ENCODE assay signal across 8 cellular contexts in genomic region chr9:136245194-136246150, GRCh38. TPM values are rescaled to one million over a fixed set of nuclear protein-coding genes. Genes with fewer than 3 reads are reported as not detected.
DNase-seq lines count a peak whose midpoint lies in the region; ATAC-seq lines count a peak whose summit lies in the region.

QSOX2 (minus strand) TSS chr9:136245812; CDS start chr9:136245803, 9 bp downstream.

- CTCF ChIA-PET in naive thymus-derived CD4-positive, alpha-beta T cell (lab: Charles Lee) = interaction anchor here (0.6 kb wide), 1 partner anchor 12 kb away, joined by 3 read pairs; no protein-coding TSS in a partner anchor

- H3K9me3 ChIP-seq in BLaER1 treated with 17β-estradiol and CSF1 and Interleukin-3, amounts not matched to agents 10 nM and 100 nM (replicated peaks in 1 of 11) = no peaks in the 10 kb centered on the region
- no peaks in the 10 kb centered on the region for H3K9me3 ChIP-seq in naive thymus-derived CD4-positive, alpha-beta T cell (ENCODE audit: control insufficient read depth in 2 of 3, low read length in 3 of 3)

- H3K27me3 ChIP-seq in BLaER1 treated with 17β-estradiol and CSF1 and Interleukin-3, amounts not matched to agents 10 nM and 100 nM = peaks cover 0 to 23% (median 0%) of the 10 kb centered on the region in 11 experiments; a peak in 4 of 22 replicates
- no peaks in the 10 kb centered on the region for H3K27me3 ChIP-seq in naive thymus-derived CD4-positive, alpha-beta T cell (ENCODE audit: control insufficient read depth in 2 of 2, insufficient read depth in 2 of 2, low read length in 2 of 2)

- H3K4me2 ChIP-seq in BLaER1 treated with 17β-estradiol and CSF1 and Interleukin-3, amounts not matched to agents 10 nM and 100 nM = peak within 1 kb of the TSS; percentile 89 to 100 (median 95)

- POLR2A ChIA-PET in naive thymus-derived CD4-positive, alpha-beta T cell (lab: Charles Lee) = interaction anchor here (1.0 to 1.4 kb wide), 3 partner anchors 22 to 285 kb away, joined by 3 to 6 read pairs (median 4); no protein-coding TSS in a partner anchor

- H3K4me3 ChIP-seq in BLaER1 treated with 17β-estradiol and CSF1 and Interleukin-3, amounts not matched to agents 10 nM and 100 nM = peak within 1 kb of the TSS; percentile 70 to 98 (median 92)
- H3K4me3 ChIP-seq in naive thymus-derived CD4-positive, alpha-beta T cell (ENCODE audit: low read length) = peak within 1 kb of the TSS; percentile 65

- peak; percentile 66 for ATAC-seq in GM19397 (IDR thresholded peaks at IDR 0.05; ENCODE audit: unreplicated experiment)
- ATAC-seq in naive thymus-derived CD4-positive, alpha-beta T cell = peak; percentile 94
- peak; percentile 70 for ATAC-seq in stimulated activated effector memory CD8-positive, alpha-beta T cell treated with anti-CD3 and anti-CD28 coated beads, Interleukin-12 subunit alpha, Interleukin-12 subunit beta, amount 100 ng/mL, for 72 hours

- H3K36me3 ChIP-seq in BLaER1 treated with 17β-estradiol and CSF1 and Interleukin-3, amounts not matched to agents 10 nM and 100 nM = peaks cover 0 to 15% (median 0%) of the 10 kb centered on the region in 11 experiments; a peak in 6 of 22 replicates
- no peaks in the 10 kb centered on the region for H3K36me3 ChIP-seq in naive thymus-derived CD4-positive, alpha-beta T cell (ENCODE audit: control insufficient read depth in 2 of 3, insufficient read depth in 3 of 3, low read length in 3 of 3)

- H3K9ac ChIP-seq in BLaER1 treated with 17β-estradiol and CSF1 and Interleukin-3, amounts not matched to agents 10 nM and 100 nM = peak within 1 kb of the TSS; percentile 75 to 88 (median 83)

- intact Hi-C loops in activated T-helper 1 cell treated with anti-CD3 and anti-CD28 coated beads, Interleukin-12 subunit alpha, Interleukin-12 subunit beta, Interleukin-2, Interleukin-4 antibody, amounts not matched to agents 30 ng/mL and 10 ng/mL and 1 ng/mL, durations not matched to agents 14 hours and 24 hours and 36 hours (cut with micrococcal nuclease) = loop anchor here (1.0 to 10.0 kb wide), 8 partner anchors 22 to 1359 kb away; partner anchors contain the start of genes ARRDC1, CAMSAP1, DNLZ and RABL6
- intact Hi-C loops in naive thymus-derived CD4-positive, alpha-beta T cell (cut with micrococcal nuclease) = loop anchor here (1.0 to 10.0 kb wide), 14 partner anchors 13 to 1209 kb away; partner anchors contain the start of genes UBAC1 (in 2 of the 2), DNLZ (in 1 of the 2), NOTCH1 (in 1 of the 2) and NSMF (in 1 of the 2)

- H4K20me1 ChIP-seq in BLaER1 treated with 17β-estradiol and CSF1 and Interleukin-3, amounts not matched to agents 10 nM and 100 nM = peaks cover 22 to 54% (median 50%) of the 10 kb centered on the region in 11 experiments; a peak in 21 of 22 replicates

- DNase-seq in RKO (ENCODE audit: low spot score) = peak; percentile 90
- DNase-seq in activated T-helper 1 cell treated with anti-CD3 and anti-CD28 coated beads, Interleukin-12 subunit alpha, Interleukin-12 subunit beta, Interleukin-2, Interleukin-4 antibody, amounts not matched to agents 30 ng/mL and 10 ng/mL and 1 ng/mL, durations not matched to agents 14 hours and 24 hours and 36 hours (ENCODE audit: low spot score) = peak; percentile 77
- DNase-seq in fibroblast of gingiva (ENCODE audit: low read depth) = peak; percentile 70
- peak; percentile 76 to 89 (median 82) for DNase-seq in naive thymus-derived CD4-positive, alpha-beta T cell
- DNase-seq in stimulated activated effector memory CD8-positive, alpha-beta T cell treated with anti-CD3 and anti-CD28 coated beads, Interleukin-12 subunit alpha, Interleukin-12 subunit beta, amount 100 ng/mL, for 72 hours (ENCODE audit: low spot score in 2 of 2) = peak; percentile 76 to 87

- peaks cover 39 to 43% (median 42%) of the 10 kb centered on the region in 3 donors for H3K4me1 Mint-ChIP-seq in IgD-negative memory B cell
- H3K4me1 Mint-ChIP-seq in activated T-helper 1 cell treated with anti-CD3 and anti-CD28 coated beads, Interleukin-12 subunit alpha, Interleukin-12 subunit beta, Interleukin-2, Interleukin-4 antibody, amounts not matched to agents 30 ng/mL and 10 ng/mL and 1 ng/mL, durations not matched to agents 14 hours and 24 hours and 36 hours (ENCODE audit: low read depth) = peaks cover 24% of the 10 kb centered on the region
- H3K4me1 Mint-ChIP-seq in naive thymus-derived CD4-positive, alpha-beta T cell = peaks cover 25 to 45% (median 36%) of the 10 kb centered on the region in 7 donors
- peaks cover 36% of the 10 kb centered on the region for H3K4me1 Mint-ChIP-seq in stimulated activated effector memory CD8-positive, alpha-beta T cell treated with anti-CD3 and anti-CD28 coated beads, Interleukin-12 subunit alpha, Interleukin-12 subunit beta, amount 100 ng/mL, for 72 hours

- no peaks in the 10 kb centered on the region for H3K36me3 Mint-ChIP-seq in IgD-negative memory B cell
- peaks cover 10% of the 10 kb centered on the region for H3K36me3 Mint-ChIP-seq in activated T-helper 1 cell treated with anti-CD3 and anti-CD28 coated beads, Interleukin-12 subunit alpha, Interleukin-12 subunit beta, Interleukin-2, Interleukin-4 antibody, amounts not matched to agents 30 ng/mL and 10 ng/mL and 1 ng/mL, durations not matched to agents 14 hours and 24 hours and 36 hours (ENCODE audit: low read depth)
- peaks cover 0 to 4% (median 0%) of the 10 kb centered on the region in 5 donors for H3K36me3 Mint-ChIP-seq in naive thymus-derived CD4-positive, alpha-beta T cell
- peaks cover 7% of the 10 kb centered on the region for H3K36me3 Mint-ChIP-seq in stimulated activated effector memory CD8-positive, alpha-beta T cell treated with anti-CD3 and anti-CD28 coated beads, Interleukin-12 subunit alpha, Interleukin-12 subunit beta, amount 100 ng/mL, for 72 hours

- peak within 1 kb of the TSS; percentile 95 to 99 (median 96) for H3K4me3 Mint-ChIP-seq in IgD-negative memory B cell
- H3K4me3 Mint-ChIP-seq in activated T-helper 1 cell treated with anti-CD3 and anti-CD28 coated beads, Interleukin-12 subunit alpha, Interleukin-12 subunit beta, Interleukin-2, Interleukin-4 antibody, amounts not matched to agents 30 ng/mL and 10 ng/mL and 1 ng/mL, durations not matched to agents 14 hours and 24 hours and 36 hours = peak within 1 kb of the TSS; percentile 96
- peak within 1 kb of the TSS; percentile 89 to 100 (median 94) for H3K4me3 Mint-ChIP-seq in naive thymus-derived CD4-positive, alpha-beta T cell
- peak within 1 kb of the TSS; percentile 89 for H3K4me3 Mint-ChIP-seq in stimulated activated effector memory CD8-positive, alpha-beta T cell treated with anti-CD3 and anti-CD28 coated beads, Interleukin-12 subunit alpha, Interleukin-12 subunit beta, amount 100 ng/mL, for 72 hours

- H3K27me3 Mint-ChIP-seq in IgD-negative memory B cell = no peaks in the 10 kb centered on the region
- no peaks in the 10 kb centered on the region for H3K27me3 Mint-ChIP-seq in activated T-helper 1 cell treated with anti-CD3 and anti-CD28 coated beads, Interleukin-12 subunit alpha, Interleukin-12 subunit beta, Interleukin-2, Interleukin-4 antibody, amounts not matched to agents 30 ng/mL and 10 ng/mL and 1 ng/mL, durations not matched to agents 14 hours and 24 hours and 36 hours (ENCODE audit: insufficient read depth)
- peaks cover 0 to 2% (median 0%) of the 10 kb centered on the region in 5 donors for H3K27me3 Mint-ChIP-seq in naive thymus-derived CD4-positive, alpha-beta T cell

- H3K27ac Mint-ChIP-seq in IgD-negative memory B cell = peak within 1 kb of the TSS; percentile 80 to 97 (median 93)
- H3K27ac Mint-ChIP-seq in activated T-helper 1 cell treated with anti-CD3 and anti-CD28 coated beads, Interleukin-12 subunit alpha, Interleukin-12 subunit beta, Interleukin-2, Interleukin-4 antibody, amounts not matched to agents 30 ng/mL and 10 ng/mL and 1 ng/mL, durations not matched to agents 14 hours and 24 hours and 36 hours = peak within 1 kb of the TSS; percentile 96
- H3K27ac Mint-ChIP-seq in naive thymus-derived CD4-positive, alpha-beta T cell = peak within 1 kb of the TSS; percentile 83 to 93 (median 88)
- H3K27ac Mint-ChIP-seq in stimulated activated effector memory CD8-positive, alpha-beta T cell treated with anti-CD3 and anti-CD28 coated beads, Interleukin-12 subunit alpha, Interleukin-12 subunit beta, amount 100 ng/mL, for 72 hours = peak within 1 kb of the TSS; percentile 82

- peak within 1 kb of the TSS; percentile 38 to 88 (median 81); a peak in 21 of 22 replicates for H3K27ac ChIP-seq in BLaER1 treated with 17β-estradiol and CSF1 and Interleukin-3, amounts not matched to agents 10 nM and 100 nM
- peak within 1 kb of the TSS; percentile 65 for H3K27ac ChIP-seq in naive thymus-derived CD4-positive, alpha-beta T cell (ENCODE audit: low read depth, low read length)

- no peaks in the 10 kb centered on the region for H3K9me3 Mint-ChIP-seq in IgD-negative memory B cell
- no peaks in the 10 kb centered on the region for H3K9me3 Mint-ChIP-seq in activated T-helper 1 cell treated with anti-CD3 and anti-CD28 coated beads, Interleukin-12 subunit alpha, Interleukin-12 subunit beta, Interleukin-2, Interleukin-4 antibody, amounts not matched to agents 30 ng/mL and 10 ng/mL and 1 ng/mL, durations not matched to agents 14 hours and 24 hours and 36 hours
- peaks cover 0 to 4% (median 0%) of the 10 kb centered on the region in 11 donors for H3K9me3 Mint-ChIP-seq in naive thymus-derived CD4-positive, alpha-beta T cell
- no peaks in the 10 kb centered on the region for H3K9me3 Mint-ChIP-seq in stimulated activated effector memory CD8-positive, alpha-beta T cell treated with anti-CD3 and anti-CD28 coated beads, Interleukin-12 subunit alpha, Interleukin-12 subunit beta, amount 100 ng/mL, for 72 hours

- peaks cover 49 to 86% (median 75%) of the 10 kb centered on the region in 10 experiments for H3K4me1 ChIP-seq in BLaER1 treated with 17β-estradiol and CSF1 and Interleukin-3, amounts not matched to agents 10 nM and 100 nM
- peaks cover 22 to 29% of the 10 kb centered on the region in 2 donors for H3K4me1 ChIP-seq in naive thymus-derived CD4-positive, alpha-beta T cell (ENCODE audit: control insufficient read depth in 2 of 2, insufficient read depth in 2 of 2, low read length in 2 of 2)

RNA-seq across cellular contexts. Expression of gene QSOX2, which starts in this region (rescaled TPM):
- polyA plus RNA-seq in IgD-negative memory B cell = 2.1 TPM
- total RNA-seq in activated T-helper 1 cell treated with anti-CD3 and anti-CD28 coated beads, Interleukin-12 subunit alpha, Interleukin-12 subunit beta, Interleukin-2, Interleukin-4 antibody, amounts not matched to agents 30 ng/mL and 10 ng/mL and 1 ng/mL, durations not matched to agents 14 hours and 24 hours and 36 hours = 27.9 and 28.6 TPM in 2 replicates
- total RNA-seq in naive thymus-derived CD4-positive, alpha-beta T cell = 10 to 100 TPM; 11.5 to 15.9 (median 12.0) TPM
- polyA plus RNA-seq in naive thymus-derived CD4-positive, alpha-beta T cell = under 1 TPM; 0.26 to 0.52 TPM

Comparison
In these comparisons a context has a peak if more than half of its experiments do, and no peak if none do; other contexts are left out.
1. Peak in every context shown above with its lines: DNase-seq, ATAC-seq, H3K4me3 ChIP-seq and H3K27ac ChIP-seq.